In the genomic region with DNA sequence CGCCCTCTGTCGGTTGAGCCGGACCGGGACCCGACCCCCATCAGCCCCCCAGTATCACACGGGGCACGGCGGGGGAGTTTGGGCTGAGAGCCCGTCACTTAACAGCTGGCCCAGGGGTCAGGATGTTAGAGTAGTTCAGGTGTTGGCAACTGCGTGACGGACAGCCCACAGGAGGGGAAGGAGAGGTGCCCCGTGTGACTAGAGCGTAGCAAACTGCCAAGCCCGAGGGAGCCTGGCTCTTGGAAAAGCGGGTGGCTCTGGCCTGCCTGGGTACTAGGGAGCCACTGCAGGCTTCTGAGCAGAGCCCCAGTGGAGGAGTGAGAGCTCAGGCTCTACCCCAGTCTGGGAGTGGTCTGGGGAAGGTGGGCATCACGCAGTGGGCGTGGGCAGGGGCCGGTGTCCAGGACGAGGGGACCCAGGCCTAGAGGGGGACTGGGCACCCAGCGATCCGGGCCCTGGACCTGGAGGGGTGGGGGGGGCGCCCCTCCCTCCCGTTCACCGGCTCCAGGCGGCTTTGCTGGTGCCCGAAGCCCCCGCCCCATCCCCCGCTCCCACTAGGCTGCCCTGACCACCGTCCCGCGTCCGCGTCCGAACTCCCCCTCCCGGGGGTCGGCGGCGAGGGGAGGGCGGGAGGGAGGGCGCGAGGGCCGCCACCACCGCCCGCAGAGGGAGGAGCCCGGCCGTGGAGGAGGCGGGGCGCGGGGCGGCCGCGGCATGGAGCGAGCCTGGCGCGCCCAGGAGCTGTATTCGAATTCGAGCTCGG, we compare ENCODE assay signal across 7 cellular contexts. TPM values are rescaled to one million over a fixed set of nuclear protein-coding genes. Genes with fewer than 3 reads are reported as not detected.
DNase-seq lines count a peak whose midpoint lies in the region; ATAC-seq and TF ChIP-seq lines count a peak whose summit lies in the region.

No MANE protein-coding gene starts in this region.

- CTCF ChIA-PET in HEK293 (lab: Yijun Ruan, JAX) = interaction anchor here (0.6 kb wide), 1 partner anchor 773 kb away, joined by 3 read pairs; no protein-coding TSS in a partner anchor

- WGBS in smooth muscle cell (ENCODE audit: low lambda C conversion rate) = 13% methylated on average over 21 of the region's 58 CpGs

- H3K36me3 ChIP-seq in HEK293 (ENCODE audit: control insufficient read depth in 2 of 2, insufficient read depth in 1 of 2, low read length in 2 of 2) (peaks cover 0 to 22% of the 10 kb centered on the region in 2 experiments; a peak in 1 of 3 replicates), iPS-18a (ENCODE audit: control insufficient read depth, low read depth, low read length) (no peaks in the 10 kb centered on the region), smooth muscle cell (ENCODE audit: low read depth) (no peaks in the 10 kb centered on the region)

- peaks cover 3% of the 10 kb centered on the region for H3K27me3 Mint-ChIP-seq in brain

- H3K9me3 Mint-ChIP-seq in brain = peaks cover 2 to 3% (median 3%) of the 10 kb centered on the region in 5 experiments

- no peaks in the 10 kb centered on the region for H3K4me1 ChIP-seq in HEK293 (ENCODE audit: control insufficient read depth, insufficient read depth, low read length)
- H3K4me1 ChIP-seq in iPS-18a (ENCODE audit: control insufficient read depth, low read depth, low read length) = no peaks in the 10 kb centered on the region
- peaks cover 7% of the 10 kb centered on the region for H3K4me1 ChIP-seq in smooth muscle cell (ENCODE audit: low read depth)

- H3K4me3 ChIP-seq in HEK293 (ENCODE audit: low read depth, low read length) (peak overlapping the region; percentile 45), iPS-18a (ENCODE audit: low read length) (peak overlapping the region; percentile 32), smooth muscle cell (peak overlapping the region; percentile 56)

- peaks cover 29% of the 10 kb centered on the region for H4K20me1 ChIP-seq in smooth muscle cell (ENCODE audit: low read depth)

- no peaks in the 10 kb centered on the region for H3K9me3 ChIP-seq in HEK293 (ENCODE audit: control insufficient read depth, insufficient read depth, low read depth, low read length)
- no peaks in the 10 kb centered on the region for H3K9me3 ChIP-seq in iPS-18a (ENCODE audit: control insufficient read depth, low read depth, low read length)
- H3K9me3 ChIP-seq in smooth muscle cell (replicated peaks; ENCODE audit: low read depth) = no peaks in the 10 kb centered on the region

- TF ChIP-seq CTCF in HEK293 (tag by site-specific recombination; IDR thresholded peaks at IDR 0.05) = no peak
- TF ChIP-seq CTCF in brain (conservative IDR thresholded peaks at IDR 0.05) = peak; percentile 41 to 79
- peak; percentile 70 for TF ChIP-seq CTCF in smooth muscle cell (IDR thresholded peaks at IDR 0.05; ENCODE audit: borderline replicate concordance, insufficient read depth, poor library complexity, severe bottlenecking)

- no peak overlapping the region for H3K9ac ChIP-seq in iPS-18a (ENCODE audit: low read length)
- no peak overlapping the region for H3K9ac ChIP-seq in smooth muscle cell (ENCODE audit: low read depth)

- H3K4me2 ChIP-seq in smooth muscle cell = peak overlapping the region; percentile 92

- H3K79me2 ChIP-seq in smooth muscle cell (ENCODE audit: low read depth) = peaks cover 5% of the 10 kb centered on the region

- H3K4me3 Mint-ChIP-seq in brain = peak overlapping the region; percentile 77 to 84 (median 81)

- H3K27ac ChIP-seq in HEK293 (ENCODE audit: extremely low read depth, low read depth, low read length) = no peak overlapping the region
- no peak overlapping the region for H3K27ac ChIP-seq in iPS-18a (ENCODE audit: low read length)
- H3K27ac ChIP-seq in smooth muscle cell (ENCODE audit: low read depth) = no peak overlapping the region

- ATAC-seq in HG03196 (IDR thresholded peaks at IDR 0.05; ENCODE audit: unreplicated experiment) (no peak), HG03460 (IDR thresholded peaks at IDR 0.05; ENCODE audit: unreplicated experiment) (no peak)

- peak overlapping the region; percentile 65 for H2AFZ ChIP-seq in smooth muscle cell (ENCODE audit: low read depth)

- peaks cover 7% of the 10 kb centered on the region for H3K36me3 Mint-ChIP-seq in brain

- H3K27me3 ChIP-seq in iPS-18a (ENCODE audit: control insufficient read depth, insufficient read depth, low read length) (peaks cover 17% of the 10 kb centered on the region), smooth muscle cell (ENCODE audit: low read depth) (no peaks in the 10 kb centered on the region)

- peaks cover 39% of the 10 kb centered on the region for H3K4me1 Mint-ChIP-seq in brain

- no peak for DNase-seq in smooth muscle cell (lab: John Stamatoyannopoulos, UW; ENCODE audit: unreplicated experiment)
- DNase-seq in mesenteric fat pad (ENCODE audit: low spot score) = no peak

- peak overlapping the region in 3 of 5 experiments; percentile 76 to 78 (median 77) for H3K27ac Mint-ChIP-seq in brain

- POLR2A ChIA-PET in HEK293 (lab: Yijun Ruan, JAX) = no interaction called here

- peaks cover 6% of the 10 kb centered on the region for H3F3A ChIP-seq in smooth muscle cell (ENCODE audit: low read depth)

TF ChIP-seq in HEK293, 187 proteins besides CTCF, POLR2A, EP300 and RAD21 (continues in another document):
- TF ChIP-seq TCF7L2 (IDR thresholded peaks at IDR 0.05; ENCODE audit: borderline replicate concordance, low read depth, low read length) = no peak
- no peak for TF ChIP-seq ZFP69B (tag by site-specific recombination; IDR thresholded peaks at IDR 0.05)
- no peak for TF ChIP-seq ZNF768 (tag by site-specific recombination; IDR thresholded peaks at IDR 0.05)
- no peak for TF ChIP-seq ZNF132 (tag by site-specific recombination; IDR thresholded peaks at IDR 0.05; ENCODE audit: borderline replicate concordance)
- TF ChIP-seq GLIS2 (tag by site-specific recombination; IDR thresholded peaks at IDR 0.05) = 0 out of 2 replicates have a peak, but pooled peaks have one; percentile 15
- TF ChIP-seq ZNF580 (tag by site-specific recombination; IDR thresholded peaks at IDR 0.05) = no peak
- no peak for TF ChIP-seq SCRT1 (tag by site-specific recombination; IDR thresholded peaks at IDR 0.05; ENCODE audit: borderline replicate concordance)
- TF ChIP-seq, protein P1, sequence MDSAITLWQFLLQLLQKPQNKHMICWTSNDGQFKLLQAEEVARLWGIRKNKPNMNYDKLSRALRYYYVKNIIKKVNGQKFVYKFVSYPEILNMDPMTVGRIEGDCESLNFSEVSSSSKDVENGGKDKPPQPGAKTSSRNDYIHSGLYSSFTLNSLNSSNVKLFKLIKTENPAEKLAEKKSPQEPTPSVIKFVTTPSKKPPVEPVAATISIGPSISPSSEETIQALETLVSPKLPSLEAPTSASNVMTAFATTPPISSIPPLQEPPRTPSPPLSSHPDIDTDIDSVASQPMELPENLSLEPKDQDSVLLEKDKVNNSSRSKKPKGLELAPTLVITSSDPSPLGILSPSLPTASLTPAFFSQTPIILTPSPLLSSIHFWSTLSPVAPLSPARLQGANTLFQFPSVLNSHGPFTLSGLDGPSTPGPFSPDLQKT (IDR thresholded peaks at IDR 0.05; ENCODE audit: borderline replicate concordance, low read depth, low read length) = no peak
- no peak for TF ChIP-seq ZNF488 (tag by site-specific recombination; IDR thresholded peaks at IDR 0.05)
- TF ChIP-seq ZBTB26 (tag by site-specific recombination; optimal IDR thresholded peaks at IDR 0.05) = peak; percentile 22
- no peak for TF ChIP-seq ZNF23 (tag by site-specific recombination; IDR thresholded peaks at IDR 0.05; ENCODE audit: borderline replicate concordance)
- TF ChIP-seq ZNF223 (tag by site-specific recombination; IDR thresholded peaks at IDR 0.05) = no peak
- TF ChIP-seq ZNF169 (tag by site-specific recombination; IDR thresholded peaks at IDR 0.05) = no peak
- no peak for TF ChIP-seq MEIS1 (CRISPR knock-in tag; IDR thresholded peaks at IDR 0.05; ENCODE audit: borderline replicate concordance)

RNA-seq across cellular contexts. Expression of gene SHANK3, which starts 24.4 kb away (rescaled TPM):
- polyA plus RNA-seq in brain (ENCODE audit: insufficient read depth, low read depth, low replicate concordance) (19.5 TPM), smooth muscle cell (1.6 and 1.9 TPM in 2 replicates)
- total RNA-seq in smooth muscle cell (1.3 and 2.0 TPM in 2 replicates), mesenteric fat pad (95.7 TPM)

RNA-seq across cellular contexts. Expression of gene ACR, which starts 41.0 kb away (rescaled TPM):
- polyA plus RNA-seq in brain (ENCODE audit: insufficient read depth, low read depth, low replicate concordance) (3.0 TPM), smooth muscle cell (not detected in 2 replicates)
- total RNA-seq in smooth muscle cell (0.27 and 1.9 TPM in 2 replicates), mesenteric fat pad (4.5 TPM)

Comparison
In these comparisons a context has a peak if more than half of its experiments do, and no peak if none do; other contexts are left out.
1. RNA of gene SHANK3, which starts 24.4 kb away (total RNA-seq): 95.7 TPM in mesenteric fat pad (single experiment); 1.3 to 2.0 TPM in smooth muscle cell; every median in the first group is over 10 times any median in the second.
2. Peak in every context shown above with its lines, with median percentiles within 50 percentile points of each other: H3K4me3 ChIP-seq.